1 cellular context compared by ENCODE assay signal in genomic region chr5:98433022-98433421, GRCh38.
TF ChIP-seq lines count a peak whose summit lies in the region.

No MANE protein-coding gene starts in this region.

TF ChIP-seq in SK-N-SH, 30 proteins besides CTCF, POLR2A, EP300 and RAD21 (continued from another document):
- TF ChIP-seq USF2 (IDR thresholded peaks at IDR 0.05; ENCODE audit: borderline replicate concordance, low read depth, low read length) (no peak), GABPA (IDR thresholded peaks at IDR 0.05; ENCODE audit: low read depth) (no peak), RCOR1 (IDR thresholded peaks at IDR 0.05; ENCODE audit: low read length) (no peak), REST (IDR thresholded peaks at IDR 0.05; ENCODE audit: low read depth, low read length) (no peak), NRF1 (IDR thresholded peaks at IDR 0.05; ENCODE audit: low read depth, low read length) (no peak), RXRA (IDR thresholded peaks at IDR 0.05; ENCODE audit: borderline replicate concordance, low read depth) (no peak)
- TF ChIP-seq, protein P1, sequence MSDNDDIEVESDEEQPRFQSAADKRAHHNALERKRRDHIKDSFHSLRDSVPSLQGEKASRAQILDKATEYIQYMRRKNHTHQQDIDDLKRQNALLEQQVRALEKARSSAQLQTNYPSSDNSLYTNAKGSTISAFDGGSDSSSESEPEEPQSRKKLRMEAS (IDR thresholded peaks at IDR 0.05; ENCODE audit: low read depth), result no peak
